Comparison of ENCODE assay signal across 22 cellular contexts in the genomic region with DNA sequence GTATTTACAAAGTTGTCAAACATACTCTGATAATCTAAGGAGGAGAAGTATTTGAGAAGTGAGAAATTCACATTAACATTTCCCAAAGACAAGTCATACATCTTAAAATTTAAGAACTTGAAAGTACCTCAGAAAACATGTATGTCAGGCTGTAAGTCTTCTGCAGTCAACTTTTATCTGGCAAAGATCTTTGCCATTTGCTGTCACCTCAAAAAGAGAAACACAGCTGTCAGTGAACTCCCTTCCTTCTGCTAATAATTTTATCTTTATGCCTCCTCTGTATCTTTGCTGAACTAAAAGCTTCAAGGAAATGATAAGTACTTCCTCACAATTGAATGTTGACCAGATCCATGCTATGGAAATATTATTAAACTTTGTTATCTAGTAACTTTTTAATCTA.
"Had no signal": no experiment of that assay in that cellular context is flagged by ENCODE, and none has a peak within 500 bp of the region (broad histone marks: within the 10 kb centered on the region; RNA-seq: fewer than 3 reads in every experiment).

No MANE protein-coding gene starts in this region.

- H3K27me3 Mint-ChIP-seq: natural killer cell treated with Interleukin-12 subunit alpha and Interleukin-12 subunit beta and Interleukin-15 and Interleukin-18, amount 100 ng/mL, for 72 hours; progenitor cell of endocrine pancreas had no signal

- DNase-seq: effector memory CD4-positive, alpha-beta T cell; heart right ventricle; hypothalamus; mammary epithelial cell; mucosa of descending colon; nucleus accumbens; pancreas; right cardiac atrium; stimulated activated CD4-positive, alpha-beta T cell treated with anti-CD3 and anti-CD28 coated beads, Interleukin-4, amount 100 ng/mL, for 1 hour; stimulated activated CD8-positive, alpha-beta memory T cell treated with anti-CD3 and anti-CD28 coated beads, Interleukin-4, amount 100 ng/mL, for 48 hours; stimulated activated naive CD8-positive, alpha-beta T cell treated with anti-CD3 and anti-CD28 coated beads, Interleukin-15, Interleukin-2, amounts not matched to agents 100 U/mL and 50 U/mL, for 24 hours; tibial artery; upper lobe of left lung; uterus had no signal

- H3K27ac Mint-ChIP-seq: neural progenitor cell; progenitor cell of endocrine pancreas; stimulated activated effector memory CD8-positive, alpha-beta T cell treated with anti-CD3 and anti-CD28 coated beads, Interleukin-12 subunit alpha, Interleukin-12 subunit beta, amount 100 ng/mL, for 72 hours had no signal

- H3K27ac ChIP-seq: heart right ventricle, neural progenitor cell, pancreas, tibial artery, uterus had no signal

- H3K9me3 ChIP-seq: heart right ventricle, mucosa of descending colon, pancreas, tibial artery, upper lobe of left lung, uterus had no signal

- H3K9me3 Mint-ChIP-seq: natural killer cell treated with Interleukin-12 subunit alpha and Interleukin-12 subunit beta and Interleukin-15 and Interleukin-18, amount 100 ng/mL, for 72 hours; neural progenitor cell; stimulated activated effector memory CD8-positive, alpha-beta T cell treated with anti-CD3 and anti-CD28 coated beads, Interleukin-12 subunit alpha, Interleukin-12 subunit beta, amount 100 ng/mL, for 72 hours had no signal

- H3K9ac ChIP-seq: neural progenitor cell had no signal

- H3K4me1 ChIP-seq: neural progenitor cell, tibial artery, uterus had no signal

- H3K4me3 Mint-ChIP-seq: natural killer cell treated with Interleukin-12 subunit alpha and Interleukin-12 subunit beta and Interleukin-15 and Interleukin-18, amount 100 ng/mL, for 72 hours; neural progenitor cell; stimulated activated effector memory CD8-positive, alpha-beta T cell treated with anti-CD3 and anti-CD28 coated beads, Interleukin-12 subunit alpha, Interleukin-12 subunit beta, amount 100 ng/mL, for 72 hours had no signal

- H3K27me3 ChIP-seq: heart right ventricle, neural progenitor cell, pancreas, tibial artery, upper lobe of left lung, uterus had no signal

- ATAC-seq: left lobe of liver; right cardiac atrium; stimulated activated effector memory CD8-positive, alpha-beta T cell treated with anti-CD3 and anti-CD28 coated beads, Interleukin-12 subunit alpha, Interleukin-12 subunit beta, amount 100 ng/mL, for 72 hours; stimulated activated naive CD8-positive, alpha-beta T cell treated with anti-CD3 and anti-CD28 coated beads, Interleukin-15, Interleukin-2, amounts not matched to agents 100 U/mL and 50 U/mL, for 24 hours had no signal

- H2AFZ ChIP-seq: neural progenitor cell had no signal

- H3K4me2 ChIP-seq: neural progenitor cell had no signal

- H3K36me3 ChIP-seq: pancreas, uterus had no signal

- FAIRE-seq: endometrium, frontal cortex, islet of Langerhans, pancreas had no signal

- H3K4me3 ChIP-seq: heart right ventricle, mucosa of descending colon, neural progenitor cell, pancreas, tibial artery, upper lobe of left lung, uterus had no signal
